ENCODE assay signal across 16 cellular contexts in the genomic region with DNA sequence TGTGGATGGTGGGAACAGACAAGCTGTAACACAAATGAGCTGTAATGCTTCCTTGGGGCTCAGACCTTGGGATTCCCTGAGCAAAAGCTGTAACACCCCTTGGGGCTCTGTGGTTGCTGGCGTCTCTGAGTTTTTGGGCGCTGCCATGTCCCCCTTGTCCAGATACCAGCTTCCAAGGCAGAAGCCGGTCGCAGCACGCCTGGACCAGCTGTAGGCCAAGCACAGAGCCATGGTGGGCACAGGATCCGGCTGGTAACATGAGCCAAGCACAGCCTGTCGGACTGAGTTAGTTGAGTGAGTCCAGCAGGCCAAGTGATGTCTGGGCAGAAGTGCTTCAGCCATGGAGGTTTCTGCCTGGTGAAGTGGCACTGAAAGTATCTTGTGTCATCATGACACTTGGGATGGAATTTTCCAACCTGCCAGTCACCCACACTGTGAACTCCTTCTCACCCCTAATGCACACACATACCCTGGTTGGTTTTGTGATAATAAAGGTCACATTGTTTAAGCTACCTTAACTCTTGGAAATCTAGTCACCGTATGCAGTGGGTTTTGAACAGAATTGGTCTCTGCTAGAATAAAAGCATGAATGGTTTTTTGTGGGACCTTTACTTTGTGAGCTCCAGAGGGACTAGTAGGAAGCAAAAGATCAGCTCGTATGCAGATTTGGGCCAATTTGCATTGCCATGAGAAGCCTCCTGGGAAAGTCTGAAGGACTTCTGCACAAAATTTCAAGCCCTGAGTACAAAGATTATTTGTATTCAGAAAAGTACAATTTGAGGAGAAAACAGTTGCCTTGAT. TPM values are rescaled to one million over a fixed set of nuclear protein-coding genes. Genes with fewer than 3 reads are reported as not detected.
DNase-seq lines count a peak whose midpoint lies in the region; ATAC-seq, FAIRE-seq and TF ChIP-seq lines count a peak whose summit lies in the region.
"Had no signal": no experiment of that assay in that cellular context is flagged by ENCODE, and none has a peak within 500 bp of the region (broad histone marks: within the 10 kb centered on the region; RNA-seq: fewer than 3 reads in every experiment).

No MANE protein-coding gene starts in this region.

- H3K27ac Mint-ChIP-seq in activated naive CD8-positive, alpha-beta T cell treated with anti-CD3 and anti-CD28 coated beads, Interleukin-2, amount 50 U/mL, for 24 hours, result no peak overlapping the region
- H3K27ac Mint-ChIP-seq in activated naive CD8-positive, alpha-beta T cell treated with anti-CD3 and anti-CD28 coated beads for 36 hours, result no peak overlapping the region
- no peak overlapping the region for H3K27ac Mint-ChIP-seq in endodermal cell
- H3K27ac Mint-ChIP-seq: CD4-positive, alpha-beta T cell; H9 had no signal

- peaks cover 2% of the 10 kb centered on the region for H3K4me1 Mint-ChIP-seq in activated naive CD8-positive, alpha-beta T cell treated with anti-CD3 and anti-CD28 coated beads, Interleukin-2, amount 50 U/mL, for 24 hours
- peaks cover 4% of the 10 kb centered on the region for H3K4me1 Mint-ChIP-seq in activated naive CD8-positive, alpha-beta T cell treated with anti-CD3 and anti-CD28 coated beads for 36 hours
- no peaks in the 10 kb centered on the region for H3K4me1 Mint-ChIP-seq in endodermal cell
- H3K4me1 Mint-ChIP-seq: H9 had no signal

- peaks cover 9% of the 10 kb centered on the region for H3K27me3 ChIP-seq in endodermal cell (ENCODE audit: control insufficient read depth, insufficient read depth, low read length, poor library complexity, severe bottlenecking)

- no peaks in the 10 kb centered on the region for H3K4me1 ChIP-seq in endodermal cell (ENCODE audit: control insufficient read depth, insufficient read depth, low read length)
- H3K4me1 ChIP-seq: A549, Caco-2 had no signal

- peaks cover 31% of the 10 kb centered on the region for H3K36me3 Mint-ChIP-seq in activated naive CD8-positive, alpha-beta T cell treated with anti-CD3 and anti-CD28 coated beads, Interleukin-2, amount 50 U/mL, for 24 hours (ENCODE audit: low read depth)
- H3K36me3 Mint-ChIP-seq in activated naive CD8-positive, alpha-beta T cell treated with anti-CD3 and anti-CD28 coated beads for 36 hours, result peaks cover 29% of the 10 kb centered on the region
- H3K36me3 Mint-ChIP-seq in endodermal cell (ENCODE audit: low read depth), result peaks cover 21% of the 10 kb centered on the region

- peak; percentile 40 for FAIRE-seq in HTR-8/SVneo (lab: Jason Lieb, UNC)
- FAIRE-seq: A549, D721Med had no signal

- peak; percentile 49 for ATAC-seq in activated naive CD8-positive, alpha-beta T cell treated with anti-CD3 and anti-CD28 coated beads, Interleukin-2, amount 50 U/mL, for 24 hours
- ATAC-seq: A549 had no signal

- no peaks in the 10 kb centered on the region for H3K27me3 Mint-ChIP-seq in activated naive CD8-positive, alpha-beta T cell treated with anti-CD3 and anti-CD28 coated beads, Interleukin-2, amount 50 U/mL, for 24 hours
- H3K27me3 Mint-ChIP-seq in activated naive CD8-positive, alpha-beta T cell treated with anti-CD3 and anti-CD28 coated beads for 36 hours, result no peaks in the 10 kb centered on the region
- H3K27me3 Mint-ChIP-seq in endodermal cell (ENCODE audit: insufficient read depth), result no peaks in the 10 kb centered on the region
- H3K27me3 Mint-ChIP-seq: CD4-positive, alpha-beta T cell had no signal

- H3K9me3 Mint-ChIP-seq in activated naive CD8-positive, alpha-beta T cell treated with anti-CD3 and anti-CD28 coated beads, Interleukin-2, amount 50 U/mL, for 24 hours, result peaks cover 32% of the 10 kb centered on the region
- peaks cover 16% of the 10 kb centered on the region for H3K9me3 Mint-ChIP-seq in activated naive CD8-positive, alpha-beta T cell treated with anti-CD3 and anti-CD28 coated beads for 36 hours
- peaks cover 42% of the 10 kb centered on the region for H3K9me3 Mint-ChIP-seq in endodermal cell

- H3K9ac ChIP-seq in endodermal cell (ENCODE audit: extremely low read depth, low read length, poor library complexity, severe bottlenecking), result no peak overlapping the region

- H3K27ac ChIP-seq in endodermal cell (ENCODE audit: low read depth, low read length), result no peak overlapping the region
- H3K27ac ChIP-seq: 22Rv1, A549, C4-2B had no signal

- no peak overlapping the region for H3K4me3 Mint-ChIP-seq in activated naive CD8-positive, alpha-beta T cell treated with anti-CD3 and anti-CD28 coated beads, Interleukin-2, amount 50 U/mL, for 24 hours
- H3K4me3 Mint-ChIP-seq in activated naive CD8-positive, alpha-beta T cell treated with anti-CD3 and anti-CD28 coated beads for 36 hours, result no peak overlapping the region
- no peak overlapping the region for H3K4me3 Mint-ChIP-seq in endodermal cell
- H3K4me3 Mint-ChIP-seq: CD4-positive, alpha-beta T cell; H9 had no signal

- WGBS in endodermal cell (ENCODE audit: insufficient coverage in 1 of 2, insufficient read length in 1 of 2), 2 experiments, result 91 to 94% methylated on average over 7 to 9 of the region's 9 CpGs

- no peak for DNase-seq in activated naive CD8-positive, alpha-beta T cell treated with anti-CD3 and anti-CD28 coated beads, Interleukin-2, amount 50 U/mL, for 24 hours
- no peak for DNase-seq in activated naive CD8-positive, alpha-beta T cell treated with anti-CD3 and anti-CD28 coated beads for 36 hours
- no peak for DNase-seq in HTR-8/SVneo (ENCODE audit: insufficient read length, low spot score)
- DNase-seq in endodermal cell, result peak; percentile 44
- no peak for DNase-seq in stimulated activated naive CD4-positive, alpha-beta T cell treated with Interleukin-2 at 50 U/mL for 16 hours (lab: John Stamatoyannopoulos, UW)
- DNase-seq: AML-193; Caco-2; CD4-positive, alpha-beta T cell; DMS79; GF-D8; GOT3 had no signal

- peaks cover 11% of the 10 kb centered on the region for H3K9me3 ChIP-seq in endodermal cell (ENCODE audit: control insufficient read depth, low read length)

- no peak overlapping the region for H3K4me3 ChIP-seq in endodermal cell (ENCODE audit: low read length)
- H3K4me3 ChIP-seq: A549 had no signal

- no peak for TF ChIP-seq CTCF in endodermal cell (conservative IDR thresholded peaks at IDR 0.05)

- H3K36me3 ChIP-seq in endodermal cell (ENCODE audit: control insufficient read depth, insufficient read depth, low read length), result peaks cover 13% of the 10 kb centered on the region

RNA-seq across cellular contexts. Expression of a gene that starts 7.0 kb away (rescaled TPM):
- total RNA-seq in activated naive CD8-positive, alpha-beta T cell treated with anti-CD3 and anti-CD28 coated beads for 36 hours, result 10 to 100 TPM; 10.5 to 12.3 TPM
- 1 to 10 TPM; 7.6 to 9.2 TPM for total RNA-seq in endodermal cell
- 6.6 TPM for polyA plus RNA-seq in endodermal cell (2013, experiment 1 of 2)
- polyA plus RNA-seq in endodermal cell (2013, experiment 2 of 2), result 5.7 TPM

RNA-seq across cellular contexts. Expression of a gene that starts 14.3 kb away (rescaled TPM):
- total RNA-seq in activated naive CD8-positive, alpha-beta T cell treated with anti-CD3 and anti-CD28 coated beads for 36 hours, result 10 to 100 TPM; 17.4 to 18.5 TPM
- total RNA-seq in endodermal cell, result 10 to 100 TPM; 15.2 to 15.5 TPM
- polyA plus RNA-seq in endodermal cell (2013, experiment 1 of 2), result 15.2 TPM
- 13.7 TPM for polyA plus RNA-seq in endodermal cell (2013, experiment 2 of 2)

RNA-seq across cellular contexts. Expression of a gene that starts 31.2 kb away (rescaled TPM):
- total RNA-seq in activated naive CD8-positive, alpha-beta T cell treated with anti-CD3 and anti-CD28 coated beads for 36 hours, result 10 to 100 TPM; 23.6 to 24.8 TPM
- 10 to 100 TPM; 25.0 to 28.5 TPM for total RNA-seq in endodermal cell
- polyA plus RNA-seq in endodermal cell (2013, experiment 1 of 2), result 11.5 TPM
- 13.4 TPM for polyA plus RNA-seq in endodermal cell (2013, experiment 2 of 2)

RNA-seq across cellular contexts. Expression of a gene that starts 40.6 kb away (rescaled TPM):
- 1 to 10 TPM; 6.3 to 8.2 TPM for total RNA-seq in activated naive CD8-positive, alpha-beta T cell treated with anti-CD3 and anti-CD28 coated beads for 36 hours
- total RNA-seq in endodermal cell, result 1 to 10 TPM; 9.2 to 9.5 TPM
- 19.2 TPM for polyA plus RNA-seq in endodermal cell (2013, experiment 1 of 2)
- polyA plus RNA-seq in endodermal cell (2013, experiment 2 of 2), result 20.4 TPM

RNA-seq across cellular contexts. Expression of a gene that starts 40.6 kb away (rescaled TPM):
- 1 to 10 TPM; 1.6 to 1.8 TPM for total RNA-seq in activated naive CD8-positive, alpha-beta T cell treated with anti-CD3 and anti-CD28 coated beads for 36 hours
- total RNA-seq in endodermal cell, result 1 to 10 TPM; 1.5 to 3.5 TPM
- polyA plus RNA-seq in endodermal cell (2013, experiment 1 of 2), result 3.0 TPM
- polyA plus RNA-seq in endodermal cell (2013, experiment 2 of 2), result 2.1 TPM
